ENCODE assay signal across 1 cellular context in genomic region chr6:125745281-125746018, GRCh38.
TF ChIP-seq lines count a peak whose summit lies in the region.

No MANE protein-coding gene starts in this region.

TF ChIP-seq in WTC11, 78 proteins besides CTCF, POLR2A, EP300 and RAD21 (continued from another document and continues in another):
- TF ChIP-seq AFF4 (CRISPR knock-in tag; IDR thresholded peaks at IDR 0.05; ENCODE audit: borderline replicate concordance) (no peak; the same call in 1 of the 2 replicates), NR1H2 (CRISPR knock-in tag; IDR thresholded peaks at IDR 0.05) (no peak), NR3C1 (CRISPR knock-in tag; conservative IDR thresholded peaks at IDR 0.05; ENCODE audit: low read depth) (no peak), ZNF425 (CRISPR knock-in tag; conservative IDR thresholded peaks at IDR 0.05) (no peak), ATF1 (CRISPR knock-in tag; IDR thresholded peaks at IDR 0.05) (no peak), HMGXB4 (CRISPR knock-in tag; IDR thresholded peaks at IDR 0.05) (no peak), ZBTB21 (CRISPR knock-in tag; IDR thresholded peaks at IDR 0.05; ENCODE audit: borderline replicate concordance) (no peak), ZNF671 (CRISPR knock-in tag; IDR thresholded peaks at IDR 0.05) (no peak), CBFB (CRISPR knock-in tag; IDR thresholded peaks at IDR 0.05; ENCODE audit: low read depth) (no peak), MAX (CRISPR knock-in tag; IDR thresholded peaks at IDR 0.05) (peak; percentile 89), SMAD4 (CRISPR knock-in tag; IDR thresholded peaks at IDR 0.05) (no peak), TCF7 (CRISPR knock-in tag; IDR thresholded peaks at IDR 0.05; ENCODE audit: low read depth) (no peak), MLX (CRISPR knock-in tag; IDR thresholded peaks at IDR 0.05) (no peak), FOXK1 (CRISPR knock-in tag; IDR thresholded peaks at IDR 0.05) (peak; percentile 97; the same call in 1 of the 2 replicates), RELA (CRISPR knock-in tag; IDR thresholded peaks at IDR 0.05; ENCODE audit: borderline replicate concordance) (no peak), NR2C2 (CRISPR knock-in tag; IDR thresholded peaks at IDR 0.05) (no peak), ZBTB43 (CRISPR knock-in tag; IDR thresholded peaks at IDR 0.05) (peak; percentile 70; the same call in 1 of the 2 replicates), TEAD1 (CRISPR knock-in tag; IDR thresholded peaks at IDR 0.05) (peak; percentile 96), IRF2 (CRISPR knock-in tag; IDR thresholded peaks at IDR 0.05; ENCODE audit: borderline replicate concordance, low read depth) (no peak), ATF6 (CRISPR knock-in tag; IDR thresholded peaks at IDR 0.05) (no peak), ZNF121 (CRISPR knock-in tag; IDR thresholded peaks at IDR 0.05) (no peak), PRDM15 (CRISPR knock-in tag; IDR thresholded peaks at IDR 0.05) (no peak), PRRX2 (CRISPR knock-in tag; IDR thresholded peaks at IDR 0.05) (no peak), PREB (CRISPR knock-in tag; IDR thresholded peaks at IDR 0.05; ENCODE audit: borderline replicate concordance) (no peak), NFATC4 (CRISPR knock-in tag; IDR thresholded peaks at IDR 0.05) (no peak), ELF4 (CRISPR knock-in tag; IDR thresholded peaks at IDR 0.05; ENCODE audit: low read depth) (no peak), FOXP1 (CRISPR knock-in tag; IDR thresholded peaks at IDR 0.05; ENCODE audit: borderline replicate concordance) (no peak), GTF2I (CRISPR knock-in tag; conservative IDR thresholded peaks at IDR 0.05) (no peak), E2F5 (CRISPR knock-in tag; IDR thresholded peaks at IDR 0.05) (no peak), GABPB1 (CRISPR knock-in tag; IDR thresholded peaks at IDR 0.05) (no peak), EMX1 (CRISPR knock-in tag; IDR thresholded peaks at IDR 0.05) (no peak), MYBL2 (CRISPR knock-in tag; IDR thresholded peaks at IDR 0.05) (no peak), ZSCAN18 (CRISPR knock-in tag; IDR thresholded peaks at IDR 0.05) (no peak), ZNF138 (CRISPR knock-in tag; conservative IDR thresholded peaks at IDR 0.05) (no peak), TEAD4 (CRISPR knock-in tag; IDR thresholded peaks at IDR 0.05) (no peak), FOXP4 (CRISPR knock-in tag; IDR thresholded peaks at IDR 0.05) (peak; percentile 91; the same call in 1 of the 2 replicates), ATF3 (CRISPR knock-in tag; conservative IDR thresholded peaks at IDR 0.05) (no peak)
